8 cellular contexts compared by ENCODE assay signal in genomic region chr16:70800306-70800705, GRCh38. TPM values are rescaled to one million over a fixed set of nuclear protein-coding genes. Genes with fewer than 3 reads are reported as not detected.
A peak's percentile ranks its signal among the peaks of the same experiment; 100 is the strongest.
DNase-seq lines count a peak whose midpoint lies in the region; ATAC-seq, FAIRE-seq and TF ChIP-seq lines count a peak whose summit lies in the region.

No MANE protein-coding gene starts in this region.

- no peaks in the 10 kb centered on the region for H3K9me1 ChIP-seq in endothelial cell of umbilical vein (replicated peaks; ENCODE audit: control insufficient read depth, extremely low read depth, insufficient read depth, low read length)

- TF ChIP-seq CTCF in OCI-LY7 (conservative IDR thresholded peaks at IDR 0.05; ENCODE audit: low read length) (no peak), endothelial cell of umbilical vein (IDR thresholded peaks at IDR 0.05; ENCODE audit: extremely low read depth in 1 of 2, insufficient read depth in 1 of 2, low read depth in 1 of 2, low read length in 2 of 2) (no peak), omental fat pad (IDR thresholded peaks at IDR 0.05) (no peak)

- H3K9ac ChIP-seq in endothelial cell of umbilical vein (replicated peaks; ENCODE audit: extremely low read depth, insufficient read depth, low read length), result peak overlapping the region; percentile 92

- dilution Hi-C loops in endothelial cell of umbilical vein (cut with MboI; ENCODE audit: extremely low pct_ligation_motif_present, low sequenced_read_pairs), result no loop called here

- POLR2A ChIA-PET in OCI-LY7 (lab: Charles Lee) (interaction anchor here (1.2 to 1.8 kb wide), 3 partner anchors 9 to 16 kb away, joined by 3 to 5 read pairs (median 5); no protein-coding TSS in a partner anchor), endothelial cell of umbilical vein (lab: Charles Lee) (no interaction called here)

- intact Hi-C loops in OCI-LY7 (cut with micrococcal nuclease; ENCODE audit: unreplicated experiment) (no loop called here), endothelial cell of umbilical vein (cut with micrococcal nuclease) (loop anchor here (5.0 kb wide), 1 partner anchor 487 kb away; the partner anchor contains the start of gene CMTR2)

- ATAC-seq in GM19025 (IDR thresholded peaks at IDR 0.05; ENCODE audit: low read depth, unreplicated experiment), result peak; percentile 1
- peak; percentile 16 for ATAC-seq in omental fat pad (ENCODE audit: low FRiP score)

- CTCF ChIA-PET in OCI-LY7 (lab: Charles Lee; ENCODE audit: unreplicated experiment), result no interaction called here
- CTCF ChIA-PET in endothelial cell of umbilical vein (lab: Charles Lee), result interaction anchor here (1.5 to 1.9 kb wide), 2 partner anchors 9 to 511 kb away, joined by 3 to 4 read pairs; no protein-coding TSS in a partner anchor

- no peak for TF ChIP-seq POLR2A in endothelial cell of umbilical vein (IDR thresholded peaks at IDR 0.05; ENCODE audit: low read depth, low read length)

- no peaks in the 10 kb centered on the region for H3K27me3 ChIP-seq in endothelial cell of umbilical vein (ENCODE audit: control insufficient read depth in 2 of 2, insufficient read depth in 2 of 2, low read length in 2 of 2)

- peak overlapping the region; percentile 95; the same call in 1 of the 2 replicates for H2AFZ ChIP-seq in OCI-LY7 (ENCODE audit: low read length)
- peak overlapping the region; percentile 56 for H2AFZ ChIP-seq in endothelial cell of umbilical vein (ENCODE audit: low read depth, low read length)

- H3K9me2 ChIP-seq in OCI-LY7 (ENCODE audit: insufficient read depth, low read length), result no peaks in the 10 kb centered on the region

- H4K20me1 ChIP-seq in OCI-LY7 (ENCODE audit: insufficient read depth, low read length) (0 out of 2 replicates have a peak, but pooled peaks cover 7% of the 10 kb centered on the region), endothelial cell of umbilical vein (replicated peaks; ENCODE audit: control insufficient read depth, extremely low read depth, insufficient read depth, low read length) (no peaks in the 10 kb centered on the region)

- FAIRE-seq in endothelial cell of umbilical vein (lab: Jason Lieb, UNC), result no peak

- H3K36me3 ChIP-seq in OCI-LY7 (ENCODE audit: insufficient read depth, low read length) (peaks cover 10% of the 10 kb centered on the region), endothelial cell of umbilical vein (ENCODE audit: control insufficient read depth in 2 of 2, extremely low read depth in 1 of 2, insufficient read depth in 2 of 2, low read length in 2 of 2) (no peaks in the 10 kb centered on the region)

- BruUV-seq in OCI-LY7 (replicated peaks; lab: Mats Ljungman, UMichigan) (TSS peak; percentile 59), endothelial cell of umbilical vein (replicated peaks; lab: Mats Ljungman, UMichigan) (TSS peak; percentile 24)

- H3K9me3 ChIP-seq in OCI-LY7 (ENCODE audit: low read length), result no peaks in the 10 kb centered on the region
- H3K9me3 ChIP-seq in endothelial cell of umbilical vein (replicated peaks; ENCODE audit: control insufficient read depth, insufficient read depth, low read length), result no peaks in the 10 kb centered on the region

- DNase-seq in OCI-LY7 (ENCODE audit: low spot score) (peak; percentile 26), endothelial cell of umbilical vein (ENCODE audit: low read depth, low spot score) (no peak), omental fat pad (ENCODE audit: low spot score) (no peak), NCI-H1436 (lab: John Stamatoyannopoulos, UW) (no peak), NCI-H345 treated with DMSO at 0.1 percent for 48 hours (lab: John Stamatoyannopoulos, UW; ENCODE audit: unreplicated experiment) (no peak), HPDE6-E6E7 (ENCODE audit: extremely low spot score) (no peak), NCI-H446 (lab: John Stamatoyannopoulos, UW) (no peak)

- H3K79me2 ChIP-seq in OCI-LY7 (ENCODE audit: insufficient read depth, low read depth, low read length), result peaks cover 37% of the 10 kb centered on the region
- peaks cover 44% of the 10 kb centered on the region for H3K79me2 ChIP-seq in endothelial cell of umbilical vein (ENCODE audit: control insufficient read depth, insufficient read depth, low read length)

- H3K4me2 ChIP-seq in OCI-LY7 (ENCODE audit: low read length) (peak overlapping the region; percentile 97), endothelial cell of umbilical vein (ENCODE audit: insufficient read depth, low read length) (peak overlapping the region; percentile 96)

- H3K4me1 ChIP-seq in OCI-LY7 (ENCODE audit: insufficient read depth, low read length, poor library complexity, severe bottlenecking), result peaks cover 32% of the 10 kb centered on the region
- H3K4me1 ChIP-seq in endothelial cell of umbilical vein (ENCODE audit: control insufficient read depth, extremely low read depth, insufficient read depth, low read length), result peaks cover 16% of the 10 kb centered on the region

- peak overlapping the region; percentile 85 for H3K4me3 ChIP-seq in OCI-LY7 (ENCODE audit: low read depth, low read length, poor library complexity, severe bottlenecking)
- peak overlapping the region; percentile 77 to 94 (median 91) for H3K4me3 ChIP-seq in endothelial cell of umbilical vein (replicated peaks in 1 of 3; ENCODE audit: insufficient read depth in 1 of 3, low read depth in 1 of 3, low read length in 3 of 3)

- H3K27ac ChIP-seq in OCI-LY7 (ENCODE audit: low read depth, low read length, poor library complexity, severe bottlenecking) (peak overlapping the region; percentile 38), endothelial cell of umbilical vein (ENCODE audit: insufficient read depth, low read depth, low read length) (peak overlapping the region; percentile 49)

TF ChIP-seq in endothelial cell of umbilical vein, 7 proteins besides CTCF, POLR2A, EP300 and RAD21:
- TF ChIP-seq FOS (IDR thresholded peaks at IDR 0.05; ENCODE audit: borderline replicate concordance, insufficient read depth, low read length), result no peak
- no peak for TF ChIP-seq MAX (IDR thresholded peaks at IDR 0.05; ENCODE audit: insufficient read depth, insufficient read length)
- TF ChIP-seq JUN (IDR thresholded peaks at IDR 0.05; ENCODE audit: borderline replicate concordance, insufficient read depth, insufficient read length, low read depth), result no peak
- no peak for TF ChIP-seq POLR2AphosphoS5 (IDR thresholded peaks at IDR 0.05; ENCODE audit: insufficient read depth, low read depth, low read length)
- no peak for TF ChIP-seq GATA2 (IDR thresholded peaks at IDR 0.05; ENCODE audit: insufficient read depth, insufficient read length, low read depth, low read length)
- TF ChIP-seq EZH2 (IDR thresholded peaks at IDR 0.05; ENCODE audit: borderline replicate concordance, low read depth, low read length, severe bottlenecking), result no peak
- no peak for TF ChIP-seq MYC (IDR thresholded peaks at IDR 0.05; ENCODE audit: low read depth, low read length)

RNA-seq across cellular contexts. Expression of gene VAC14, which starts 0.7 kb away (rescaled TPM):
- total RNA-seq in OCI-LY7 (2014; rRNA removed; shearing (Covaris generic)), result 33.9 and 37.6 TPM in 2 replicates
- 39.5 and 43.1 TPM in 2 replicates for total RNA-seq in OCI-LY7 (2022)
- 37.6 and 44.4 TPM in 2 replicates for total RNA-seq in endothelial cell of umbilical vein
- 57.9 and 68.2 TPM in 2 replicates for polyA plus RNA-seq in endothelial cell of umbilical vein
- 41.6 and 45.9 TPM in 2 replicates for polyA plus RNA-seq in endothelial cell of umbilical vein (2011; cell fraction: cytosol; rRNA removed)
- 48.6 and 57.9 TPM in 2 replicates for polyA plus RNA-seq in endothelial cell of umbilical vein (2011; cell fraction: nucleus; rRNA removed)
- polyA plus RNA-seq in endothelial cell of umbilical vein (2012), result 45.9 and 52.6 TPM in 2 replicates
- 55.4 and 64.1 TPM in 2 replicates for polyA minus RNA-seq in endothelial cell of umbilical vein
- polyA minus RNA-seq in endothelial cell of umbilical vein (2011; cell fraction: cytosol; rRNA and poly(A)+ RNA removed), result 42.9 TPM
- polyA minus RNA-seq in endothelial cell of umbilical vein (2011; cell fraction: nucleus; rRNA and poly(A)+ RNA removed), result 49.7 and 64.7 TPM in 2 replicates
- total RNA-seq in omental fat pad, result 10 to 100 TPM; 24.0 to 44.1 (median 35.0) TPM
